Comparison of ENCODE assay signal across 24 cellular contexts in genomic region chr3:69944931-69945493, GRCh38. TPM values are rescaled to one million over a fixed set of nuclear protein-coding genes. Genes with fewer than 3 reads are reported as not detected.
"Had no signal": no experiment of that assay in that cellular context is flagged by ENCODE, and none has a peak within 500 bp of the region (broad histone marks: within the 10 kb centered on the region; RNA-seq: fewer than 3 reads in every experiment).

No MANE protein-coding gene starts in this region.

- H3K4me3 Mint-ChIP-seq: activated CD4-positive, alpha-beta memory T cell treated with anti-CD3 and anti-CD28 coated beads for 36 hours; activated naive CD4-positive, alpha-beta T cell treated with anti-CD3 and anti-CD28 coated beads, Interleukin-2, amount 10 ng/mL, durations not matched to agents 7 days and 5 days; effector memory CD8-positive, alpha-beta T cell; naive thymus-derived CD8-positive, alpha-beta T cell; neural progenitor cell had no signal

- H3K27ac Mint-ChIP-seq: activated CD4-positive, alpha-beta memory T cell treated with anti-CD3 and anti-CD28 coated beads for 36 hours; activated naive CD4-positive, alpha-beta T cell treated with anti-CD3 and anti-CD28 coated beads, Interleukin-2, amount 10 ng/mL, durations not matched to agents 7 days and 5 days; effector memory CD8-positive, alpha-beta T cell; naive thymus-derived CD8-positive, alpha-beta T cell; neural progenitor cell; progenitor cell of endocrine pancreas had no signal

- DNase-seq: activated CD4-positive, alpha-beta memory T cell treated with anti-CD3 and anti-CD28 coated beads for 36 hours; activated CD4-positive, alpha-beta T cell treated with anti-CD3 and anti-CD28 coated beads for 48 hours; activated naive CD4-positive, alpha-beta T cell treated with anti-CD3 and anti-CD28 coated beads, Interleukin-2, amount 10 ng/mL, durations not matched to agents 7 days and 5 days; activated T-cell treated with anti-CD3 and anti-CD28 coated beads, Interleukin-2, amount 50 U/mL, for 48 hours; body of pancreas; effector memory CD8-positive, alpha-beta T cell; gastrocnemius medialis; islet precursor cell; lower lobe of right lung; naive thymus-derived CD8-positive, alpha-beta T cell; stimulated activated CD4-positive, alpha-beta T cell treated with anti-CD3 and anti-CD28 coated beads, Interleukin-4, amount 100 ng/mL, for 24 hours; stimulated activated naive CD4-positive, alpha-beta T cell treated with Interleukin-2 at 50 U/mL for 16 hours; T-helper 2 cell; tibial artery had no signal

- H3K36me3 Mint-ChIP-seq: activated CD4-positive, alpha-beta memory T cell treated with anti-CD3 and anti-CD28 coated beads for 36 hours; activated naive CD4-positive, alpha-beta T cell treated with anti-CD3 and anti-CD28 coated beads, Interleukin-2, amount 10 ng/mL, durations not matched to agents 7 days and 5 days; naive thymus-derived CD8-positive, alpha-beta T cell; neural progenitor cell had no signal

- H3K9me3 Mint-ChIP-seq: activated CD4-positive, alpha-beta memory T cell treated with anti-CD3 and anti-CD28 coated beads for 36 hours; activated naive CD4-positive, alpha-beta T cell treated with anti-CD3 and anti-CD28 coated beads, Interleukin-2, amount 10 ng/mL, durations not matched to agents 7 days and 5 days; effector memory CD8-positive, alpha-beta T cell; naive thymus-derived CD8-positive, alpha-beta T cell; neural progenitor cell had no signal

- H3K4me1 Mint-ChIP-seq: activated naive CD4-positive, alpha-beta T cell treated with anti-CD3 and anti-CD28 coated beads, Interleukin-2, amount 10 ng/mL, durations not matched to agents 7 days and 5 days; naive thymus-derived CD8-positive, alpha-beta T cell had no signal

- H3K27me3 Mint-ChIP-seq: activated naive CD4-positive, alpha-beta T cell treated with anti-CD3 and anti-CD28 coated beads, Interleukin-2, amount 10 ng/mL, durations not matched to agents 7 days and 5 days; effector memory CD8-positive, alpha-beta T cell; naive thymus-derived CD8-positive, alpha-beta T cell; progenitor cell of endocrine pancreas had no signal

RNA-seq across cellular contexts. Expression of gene SAMMSON, which starts 54.5 kb away (rescaled TPM):
- total RNA-seq: activated CD4-positive, alpha-beta memory T cell treated with anti-CD3 and anti-CD28 coated beads for 36 hours; dermis microvascular lymphatic vessel endothelial cell; endothelial cell of umbilical vein; esophagus mucosa; gastrocnemius medialis; left lobe of liver; lower lobe of right lung; mesenteric fat pad; naive thymus-derived CD8-positive, alpha-beta T cell; osteoblast; right atrium auricular region; ureter had no signal
